1 cellular context compared by ENCODE assay signal in the genomic region with DNA sequence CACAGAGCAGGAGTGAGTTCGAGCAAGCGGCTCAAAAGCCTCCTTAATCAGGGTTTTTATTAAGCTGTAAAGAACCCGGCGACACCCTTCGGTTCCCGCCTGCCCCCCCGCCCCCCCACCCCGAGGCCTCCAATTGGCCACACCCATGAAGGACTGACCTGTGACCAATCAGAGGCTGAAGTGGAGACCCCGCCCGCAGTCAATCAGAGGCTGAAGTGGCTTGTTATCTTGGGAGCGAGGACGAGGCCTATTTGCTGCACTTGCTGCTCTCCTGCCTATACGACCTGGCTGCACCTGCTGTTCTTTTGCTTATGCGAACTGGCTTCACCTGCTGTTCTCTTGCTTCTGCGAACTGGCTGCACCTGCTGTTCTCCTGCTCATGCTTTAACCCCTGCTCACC.
TF ChIP-seq lines count a peak whose summit lies in the region.

No MANE protein-coding gene starts in this region.

TF ChIP-seq in GM23338, 12 proteins besides CTCF, POLR2A, EP300 and RAD21 (continued from another document):
- TF ChIP-seq, protein P1, sequence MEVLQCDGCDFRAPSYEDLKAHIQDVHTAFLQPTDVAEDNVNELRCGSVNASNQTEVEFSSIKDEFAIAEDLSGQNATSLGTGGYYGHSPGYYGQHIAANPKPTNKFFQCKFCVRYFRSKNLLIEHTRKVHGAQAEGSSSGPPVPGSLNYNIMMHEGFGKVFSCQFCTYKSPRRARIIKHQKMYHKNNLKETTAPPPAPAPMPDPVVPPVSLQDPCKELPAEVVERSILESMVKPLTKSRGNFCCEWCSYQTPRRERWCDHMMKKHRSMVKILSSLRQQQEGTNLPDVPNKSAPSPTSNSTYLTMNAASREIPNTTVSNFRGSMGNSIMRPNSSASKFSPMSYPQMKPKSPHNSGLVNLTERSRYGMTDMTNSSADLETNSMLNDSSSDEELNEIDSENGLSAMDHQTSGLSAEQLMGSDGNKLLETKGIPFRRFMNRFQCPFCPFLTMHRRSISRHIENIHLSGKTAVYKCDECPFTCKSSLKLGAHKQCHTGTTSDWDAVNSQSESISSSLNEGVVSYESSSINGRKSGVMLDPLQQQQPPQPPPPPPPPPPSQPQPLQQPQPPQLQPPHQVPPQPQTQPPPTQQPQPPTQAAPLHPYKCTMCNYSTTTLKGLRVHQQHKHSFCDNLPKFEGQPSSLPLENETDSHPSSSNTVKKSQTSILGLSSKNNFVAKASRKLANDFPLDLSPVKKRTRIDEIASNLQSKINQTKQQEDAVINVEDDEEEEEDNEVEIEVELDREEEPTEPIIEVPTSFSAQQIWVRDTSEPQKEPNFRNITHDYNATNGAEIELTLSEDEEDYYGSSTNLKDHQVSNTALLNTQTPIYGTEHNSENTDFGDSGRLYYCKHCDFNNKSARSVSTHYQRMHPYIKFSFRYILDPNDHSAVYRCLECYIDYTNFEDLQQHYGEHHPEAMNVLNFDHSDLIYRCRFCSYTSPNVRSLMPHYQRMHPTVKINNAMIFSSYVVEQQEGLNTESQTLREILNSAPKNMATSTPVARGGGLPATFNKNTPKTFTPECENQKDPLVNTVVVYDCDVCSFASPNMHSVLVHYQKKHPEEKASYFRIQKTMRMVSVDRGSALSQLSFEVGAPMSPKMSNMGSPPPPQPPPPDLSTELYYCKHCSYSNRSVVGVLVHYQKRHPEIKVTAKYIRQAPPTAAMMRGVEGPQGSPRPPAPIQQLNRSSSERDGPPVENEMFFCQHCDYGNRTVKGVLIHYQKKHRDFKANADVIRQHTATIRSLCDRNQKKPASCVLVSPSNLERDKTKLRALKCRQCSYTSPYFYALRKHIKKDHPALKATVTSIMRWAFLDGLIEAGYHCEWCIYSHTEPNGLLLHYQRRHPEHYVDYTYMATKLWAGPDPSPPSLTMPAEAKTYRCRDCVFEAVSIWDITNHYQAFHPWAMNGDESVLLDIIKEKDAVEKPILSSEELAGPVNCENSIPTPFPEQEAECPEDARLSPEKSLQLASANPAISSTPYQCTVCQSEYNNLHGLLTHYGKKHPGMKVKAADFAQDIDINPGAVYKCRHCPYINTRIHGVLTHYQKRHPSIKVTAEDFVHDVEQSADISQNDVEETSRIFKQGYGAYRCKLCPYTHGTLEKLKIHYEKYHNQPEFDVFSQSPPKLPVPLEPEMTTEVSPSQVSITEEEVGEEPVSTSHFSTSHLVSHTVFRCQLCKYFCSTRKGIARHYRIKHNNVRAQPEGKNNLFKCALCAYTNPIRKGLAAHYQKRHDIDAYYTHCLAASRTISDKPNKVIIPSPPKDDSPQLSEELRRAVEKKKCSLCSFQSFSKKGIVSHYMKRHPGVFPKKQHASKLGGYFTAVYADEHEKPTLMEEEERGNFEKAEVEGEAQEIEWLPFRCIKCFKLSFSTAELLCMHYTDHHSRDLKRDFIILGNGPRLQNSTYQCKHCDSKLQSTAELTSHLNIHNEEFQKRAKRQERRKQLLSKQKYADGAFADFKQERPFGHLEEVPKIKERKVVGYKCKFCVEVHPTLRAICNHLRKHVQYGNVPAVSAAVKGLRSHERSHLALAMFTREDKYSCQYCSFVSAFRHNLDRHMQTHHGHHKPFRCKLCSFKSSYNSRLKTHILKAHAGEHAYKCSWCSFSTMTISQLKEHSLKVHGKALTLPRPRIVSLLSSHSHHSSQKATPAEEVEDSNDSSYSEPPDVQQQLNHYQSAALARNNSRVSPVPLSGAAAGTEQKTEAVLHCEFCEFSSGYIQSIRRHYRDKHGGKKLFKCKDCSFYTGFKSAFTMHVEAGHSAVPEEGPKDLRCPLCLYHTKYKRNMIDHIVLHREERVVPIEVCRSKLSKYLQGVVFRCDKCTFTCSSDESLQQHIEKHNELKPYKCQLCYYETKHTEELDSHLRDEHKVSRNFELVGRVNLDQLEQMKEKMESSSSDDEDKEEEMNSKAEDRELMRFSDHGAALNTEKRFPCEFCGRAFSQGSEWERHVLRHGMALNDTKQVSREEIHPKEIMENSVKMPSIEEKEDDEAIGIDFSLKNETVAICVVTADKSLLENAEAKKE (CRISPR knock-in tag; IDR thresholded peaks at IDR 0.05): no peak
- TF ChIP-seq POLR2AphosphoS5 (IDR thresholded peaks at IDR 0.05; ENCODE audit: low read depth) (no peak), ZNF331 (CRISPR knock-in tag; IDR thresholded peaks at IDR 0.05; ENCODE audit: low read depth) (no peak), ZNF114 (CRISPR knock-in tag; IDR thresholded peaks at IDR 0.05) (no peak), CREB1 (CRISPR knock-in tag; IDR thresholded peaks at IDR 0.05; ENCODE audit: low read depth) (no peak), JUNB (IDR thresholded peaks at IDR 0.05; ENCODE audit: unreplicated experiment) (no peak), EZH2phosphoT487 (IDR thresholded peaks at IDR 0.05; ENCODE audit: unreplicated experiment) (no peak), EZH2 (IDR thresholded peaks at IDR 0.05; ENCODE audit: low read depth, unreplicated experiment) (no peak)
- TF ChIP-seq, protein P2, sequence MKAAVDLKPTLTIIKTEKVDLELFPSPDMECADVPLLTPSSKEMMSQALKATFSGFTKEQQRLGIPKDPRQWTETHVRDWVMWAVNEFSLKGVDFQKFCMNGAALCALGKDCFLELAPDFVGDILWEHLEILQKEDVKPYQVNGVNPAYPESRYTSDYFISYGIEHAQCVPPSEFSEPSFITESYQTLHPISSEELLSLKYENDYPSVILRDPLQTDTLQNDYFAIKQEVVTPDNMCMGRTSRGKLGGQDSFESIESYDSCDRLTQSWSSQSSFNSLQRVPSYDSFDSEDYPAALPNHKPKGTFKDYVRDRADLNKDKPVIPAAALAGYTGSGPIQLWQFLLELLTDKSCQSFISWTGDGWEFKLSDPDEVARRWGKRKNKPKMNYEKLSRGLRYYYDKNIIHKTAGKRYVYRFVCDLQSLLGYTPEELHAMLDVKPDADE (IDR thresholded peaks at IDR 0.05): no peak
